In the genomic region with DNA sequence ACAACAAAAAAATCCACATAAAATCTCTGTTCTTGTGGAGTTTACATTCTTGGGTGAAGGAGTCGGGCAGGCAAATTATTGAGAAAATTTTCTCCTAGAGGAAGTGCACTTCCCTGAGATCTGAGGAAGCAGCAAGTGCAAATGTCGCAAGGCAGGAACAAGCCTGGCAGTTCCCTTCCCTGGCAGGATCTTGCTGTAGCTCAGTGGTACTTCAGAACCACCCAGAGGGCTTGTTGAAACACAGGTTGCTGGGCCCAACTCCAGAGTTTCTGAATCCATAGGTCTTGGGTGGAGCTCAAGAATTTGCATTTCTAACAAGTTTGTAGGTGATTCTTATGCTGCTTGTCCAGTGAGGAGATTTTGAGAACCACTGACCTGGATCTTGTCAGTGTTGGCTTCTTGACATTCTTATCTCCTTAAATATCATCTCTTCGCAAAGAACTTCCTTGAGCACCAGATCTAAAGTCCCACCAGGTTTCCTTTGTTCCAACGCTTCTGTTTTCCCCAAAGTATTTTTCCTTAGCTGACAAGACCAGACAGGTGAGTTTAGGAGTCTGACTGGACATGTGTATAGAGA, we compare ENCODE assay signal across 22 cellular contexts. TPM values are rescaled to one million over a fixed set of nuclear protein-coding genes. Genes with fewer than 3 reads are reported as not detected.
A peak's percentile ranks its signal among the peaks of the same experiment; 100 is the strongest.
DNase-seq lines count a peak whose midpoint lies in the region; ATAC-seq and TF ChIP-seq lines count a peak whose summit lies in the region.
"Had no signal": no experiment of that assay in that cellular context is flagged by ENCODE, and none has a peak within 500 bp of the region (broad histone marks: within the 10 kb centered on the region; RNA-seq: fewer than 3 reads in every experiment).

No MANE protein-coding gene starts in this region.

- H3K9me3 ChIP-seq in RWPE2 (ENCODE audit: severe bottlenecking) (no peaks in the 10 kb centered on the region), upper lobe of right lung (no peaks in the 10 kb centered on the region)
- H3K9me3 ChIP-seq: HAP-1, prostate gland had no signal

- no peak overlapping the region for H3K4me3 ChIP-seq in RWPE2 (ENCODE audit: severe bottlenecking)
- no peak overlapping the region for H3K4me3 ChIP-seq in upper lobe of right lung
- H3K4me3 ChIP-seq: HAP-1, prostate gland had no signal

- H3K36me3 ChIP-seq in RWPE2 (ENCODE audit: low read depth) (peaks cover 29% of the 10 kb centered on the region), upper lobe of right lung (no peaks in the 10 kb centered on the region)
- H3K36me3 ChIP-seq: HAP-1, prostate gland had no signal

- H3K27me3 ChIP-seq in RWPE2 (ENCODE audit: insufficient read depth, poor library complexity, severe bottlenecking) = no peaks in the 10 kb centered on the region
- H3K27me3 ChIP-seq in upper lobe of right lung = no peaks in the 10 kb centered on the region

- TF ChIP-seq CTCF in RWPE2 (IDR thresholded peaks at IDR 0.05; ENCODE audit: poor library complexity, severe bottlenecking) (no peak), upper lobe of right lung (IDR thresholded peaks at IDR 0.05) (no peak)

- ATAC-seq in RWPE2 (ENCODE audit: low read depth) (0 out of 3 replicates have a peak, but pooled peaks have one; percentile 21), esophagus mucosa (peak; percentile 89), upper lobe of right lung (peak; percentile 91), GM18502 (IDR thresholded peaks at IDR 0.05; ENCODE audit: poor library complexity, unreplicated experiment) (no peak)
- ATAC-seq: activated CD4-positive, alpha-beta T cell treated with anti-CD3 and anti-CD28 coated beads for 36 hours; activated T-cell treated with anti-CD3 and anti-CD28 coated beads, Interleukin-2, amount 50 U/mL, for 4 hours; PC-3; stimulated activated naive CD8-positive, alpha-beta T cell treated with anti-CD3 and anti-CD28 coated beads, Interleukin-15, Interleukin-2, amounts not matched to agents 100 U/mL and 50 U/mL, for 24 hours; T-cell had no signal

- H3K27ac ChIP-seq in RWPE2 (ENCODE audit: poor library complexity, severe bottlenecking) = peak overlapping the region; percentile 36
- no peak overlapping the region for H3K27ac ChIP-seq in upper lobe of right lung
- H3K27ac ChIP-seq: prostate gland had no signal

- intact Hi-C loops in upper lobe of right lung (cut with DNase I) = no loop called here

- H3K4me1 ChIP-seq in RWPE2 (ENCODE audit: insufficient read depth, poor library complexity, severe bottlenecking) = peaks cover 7% of the 10 kb centered on the region
- H3K4me1 ChIP-seq in upper lobe of right lung = peaks cover 14% of the 10 kb centered on the region
- H3K4me1 ChIP-seq: HAP-1, prostate gland had no signal

- DNase-seq in SKM-1 treated with dmso at 0.1 percent for 144 hours (lab: John Stamatoyannopoulos, UW; ENCODE audit: unreplicated experiment) (peak; percentile 6), SKM-1 (lab: John Stamatoyannopoulos, UW; ENCODE audit: unreplicated experiment) (no peak), RWPE2 (ENCODE audit: low spot score) (no peak), upper lobe of right lung (peak; percentile 70)
- DNase-seq in activated CD8-positive, alpha-beta memory T cell treated with anti-CD3 and anti-CD28 coated beads for 24 hours = no peak
- DNase-seq in activated CD4-positive, alpha-beta T cell treated with anti-CD3 and anti-CD28 coated beads for 4 hours = no peak
- DNase-seq: activated CD4-positive, alpha-beta T cell treated with anti-CD3 and anti-CD28 coated beads for 36 hours; activated T-cell treated with anti-CD3 and anti-CD28 coated beads, Interleukin-2, amount 50 U/mL, for 4 hours; effector CD8-positive, alpha-beta T cell; islet precursor cell; Kasumi-1; NCI-H1105; NCI-H2081 treated with DMSO at 0.1 percent for 48 hours; NCI-H446 treated with DMSO at 0.1 percent for 48 hours; PC-3; stimulated activated CD4-positive, alpha-beta T cell treated with anti-CD3 and anti-CD28 coated beads, Interleukin-15, amount 100 ng/mL, for 24 hours; stimulated activated naive CD8-positive, alpha-beta T cell treated with anti-CD3 and anti-CD28 coated beads, Interleukin-15, Interleukin-2, amounts not matched to agents 100 U/mL and 50 U/mL, for 24 hours; T-cell had no signal

RNA-seq across cellular contexts. Expression of a gene that starts 9.6 kb away (rescaled TPM):
- 28.3 TPM for total RNA-seq in esophagus mucosa
- total RNA-seq in upper lobe of right lung = 26.3 TPM

Comparison
In these comparisons a context has a peak if more than half of its experiments do, and no peak if none do; other contexts are left out.
1. DNase-seq: peak in SKM-1 treated with dmso at 0.1 percent for 144 hours (single experiment) and upper lobe of right lung (single experiment); none in SKM-1 (single experiment), RWPE2 (single experiment), activated CD8-positive, alpha-beta memory T cell treated with anti-CD3 and anti-CD28 coated beads for 24 hours (single experiment) and activated CD4-positive, alpha-beta T cell treated with anti-CD3 and anti-CD28 coated beads for 4 hours (0 of 2).